ENCODE assay signal across 1 cellular context in the genomic region with DNA sequence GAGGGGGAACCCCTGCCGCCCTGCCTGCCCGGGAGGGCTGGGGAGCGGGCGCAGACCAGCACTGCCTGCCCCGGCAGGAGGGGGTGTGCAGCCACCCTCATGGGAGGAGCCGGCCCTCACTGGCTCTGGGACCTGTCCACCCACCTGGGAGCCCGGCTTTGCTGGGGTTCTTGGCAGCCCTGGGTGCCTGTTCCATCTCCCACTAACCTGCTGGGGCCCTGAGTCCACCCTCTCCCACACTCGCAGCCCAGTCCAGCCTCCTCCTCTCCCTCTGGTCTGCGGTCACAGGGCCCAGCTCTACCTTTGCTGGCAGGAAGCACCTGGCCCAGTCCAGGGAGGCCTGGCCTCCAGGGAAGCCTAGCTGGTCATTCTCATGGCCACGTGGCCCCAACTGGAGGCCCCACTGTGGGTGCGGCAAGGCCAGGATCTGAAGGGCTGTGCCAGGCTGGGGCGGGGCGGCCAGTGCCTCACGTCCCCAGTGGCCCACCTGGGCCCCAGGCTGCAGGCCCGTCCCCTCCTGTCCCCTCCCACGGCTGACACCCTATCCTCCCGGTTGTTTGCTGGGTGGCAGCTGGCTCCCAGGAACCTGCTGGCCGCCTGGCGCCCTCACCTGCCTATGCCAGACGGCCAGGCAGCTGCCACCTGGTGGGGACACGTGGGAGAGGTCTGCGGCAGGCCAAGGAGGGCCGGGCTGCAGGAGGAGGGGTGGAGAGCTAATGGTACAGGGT.
A peak's percentile ranks its signal among the peaks of the same experiment; 100 is the strongest.
TF ChIP-seq lines count a peak whose summit lies in the region.

A gene (minus strand): TSS at position 393 of the 728 bp plus-strand sequence. CDS start 721 bp downstream, outside the sequence.

TF ChIP-seq in HepG2, 621 proteins besides CTCF, POLR2A, EP300 and RAD21 (continued from another document and continues in another):
- TF ChIP-seq, protein P1, sequence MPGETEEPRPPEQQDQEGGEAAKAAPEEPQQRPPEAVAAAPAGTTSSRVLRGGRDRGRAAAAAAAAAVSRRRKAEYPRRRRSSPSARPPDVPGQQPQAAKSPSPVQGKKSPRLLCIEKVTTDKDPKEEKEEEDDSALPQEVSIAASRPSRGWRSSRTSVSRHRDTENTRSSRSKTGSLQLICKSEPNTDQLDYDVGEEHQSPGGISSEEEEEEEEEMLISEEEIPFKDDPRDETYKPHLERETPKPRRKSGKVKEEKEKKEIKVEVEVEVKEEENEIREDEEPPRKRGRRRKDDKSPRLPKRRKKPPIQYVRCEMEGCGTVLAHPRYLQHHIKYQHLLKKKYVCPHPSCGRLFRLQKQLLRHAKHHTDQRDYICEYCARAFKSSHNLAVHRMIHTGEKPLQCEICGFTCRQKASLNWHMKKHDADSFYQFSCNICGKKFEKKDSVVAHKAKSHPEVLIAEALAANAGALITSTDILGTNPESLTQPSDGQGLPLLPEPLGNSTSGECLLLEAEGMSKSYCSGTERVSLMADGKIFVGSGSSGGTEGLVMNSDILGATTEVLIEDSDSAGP (CRISPR knock-in tag; IDR thresholded peaks at IDR 0.05; ENCODE audit: borderline replicate concordance) = peak; percentile 88
- peak; percentile 19 for TF ChIP-seq ZNF781 (CRISPR knock-in tag; IDR thresholded peaks at IDR 0.05; ENCODE audit: borderline replicate concordance, not compliant biosample characterization)
- no peak for TF ChIP-seq SMARCE1 (IDR thresholded peaks at IDR 0.05; ENCODE audit: borderline replicate concordance)
- TF ChIP-seq, protein P2, sequence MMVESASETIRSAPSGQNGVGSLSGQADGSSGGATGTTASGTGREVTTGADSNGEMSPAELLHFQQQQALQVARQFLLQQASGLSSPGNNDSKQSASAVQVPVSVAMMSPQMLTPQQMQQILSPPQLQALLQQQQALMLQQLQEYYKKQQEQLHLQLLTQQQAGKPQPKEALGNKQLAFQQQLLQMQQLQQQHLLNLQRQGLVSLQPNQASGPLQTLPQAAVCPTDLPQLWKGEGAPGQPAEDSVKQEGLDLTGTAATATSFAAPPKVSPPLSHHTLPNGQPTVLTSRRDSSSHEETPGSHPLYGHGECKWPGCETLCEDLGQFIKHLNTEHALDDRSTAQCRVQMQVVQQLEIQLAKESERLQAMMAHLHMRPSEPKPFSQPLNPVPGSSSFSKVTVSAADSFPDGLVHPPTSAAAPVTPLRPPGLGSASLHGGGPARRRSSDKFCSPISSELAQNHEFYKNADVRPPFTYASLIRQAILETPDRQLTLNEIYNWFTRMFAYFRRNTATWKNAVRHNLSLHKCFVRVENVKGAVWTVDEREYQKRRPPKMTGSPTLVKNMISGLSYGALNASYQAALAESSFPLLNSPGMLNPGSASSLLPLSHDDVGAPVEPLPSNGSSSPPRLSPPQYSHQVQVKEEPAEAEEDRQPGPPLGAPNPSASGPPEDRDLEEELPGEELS (CRISPR knock-in tag; IDR thresholded peaks at IDR 0.05) = peak; percentile 77
- TF ChIP-seq TEAD3 (CRISPR knock-in tag; optimal IDR thresholded peaks at IDR 0.05; ENCODE audit: borderline replicate concordance) = peak; percentile 58
- TF ChIP-seq RARG (CRISPR knock-in tag; IDR thresholded peaks at IDR 0.05; ENCODE audit: low read depth) = no peak
- TF ChIP-seq, protein P3, sequence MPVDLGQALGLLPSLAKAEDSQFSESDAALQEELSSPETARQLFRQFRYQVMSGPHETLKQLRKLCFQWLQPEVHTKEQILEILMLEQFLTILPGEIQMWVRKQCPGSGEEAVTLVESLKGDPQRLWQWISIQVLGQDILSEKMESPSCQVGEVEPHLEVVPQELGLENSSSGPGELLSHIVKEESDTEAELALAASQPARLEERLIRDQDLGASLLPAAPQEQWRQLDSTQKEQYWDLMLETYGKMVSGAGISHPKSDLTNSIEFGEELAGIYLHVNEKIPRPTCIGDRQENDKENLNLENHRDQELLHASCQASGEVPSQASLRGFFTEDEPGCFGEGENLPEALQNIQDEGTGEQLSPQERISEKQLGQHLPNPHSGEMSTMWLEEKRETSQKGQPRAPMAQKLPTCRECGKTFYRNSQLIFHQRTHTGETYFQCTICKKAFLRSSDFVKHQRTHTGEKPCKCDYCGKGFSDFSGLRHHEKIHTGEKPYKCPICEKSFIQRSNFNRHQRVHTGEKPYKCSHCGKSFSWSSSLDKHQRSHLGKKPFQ (CRISPR knock-in tag; IDR thresholded peaks at IDR 0.05; ENCODE audit: insufficient replicate concordance) = no peak
- no peak for TF ChIP-seq FIP1L1 (IDR thresholded peaks at IDR 0.05; ENCODE audit: borderline replicate concordance, insufficient read depth, low read depth, low read length)
- TF ChIP-seq, protein P4, sequence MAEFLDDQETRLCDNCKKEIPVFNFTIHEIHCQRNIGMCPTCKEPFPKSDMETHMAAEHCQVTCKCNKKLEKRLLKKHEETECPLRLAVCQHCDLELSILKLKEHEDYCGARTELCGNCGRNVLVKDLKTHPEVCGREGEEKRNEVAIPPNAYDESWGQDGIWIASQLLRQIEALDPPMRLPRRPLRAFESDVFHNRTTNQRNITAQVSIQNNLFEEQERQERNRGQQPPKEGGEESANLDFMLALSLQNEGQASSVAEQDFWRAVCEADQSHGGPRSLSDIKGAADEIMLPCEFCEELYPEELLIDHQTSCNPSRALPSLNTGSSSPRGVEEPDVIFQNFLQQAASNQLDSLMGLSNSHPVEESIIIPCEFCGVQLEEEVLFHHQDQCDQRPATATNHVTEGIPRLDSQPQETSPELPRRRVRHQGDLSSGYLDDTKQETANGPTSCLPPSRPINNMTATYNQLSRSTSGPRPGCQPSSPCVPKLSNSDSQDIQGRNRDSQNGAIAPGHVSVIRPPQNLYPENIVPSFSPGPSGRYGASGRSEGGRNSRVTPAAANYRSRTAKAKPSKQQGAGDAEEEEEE (CRISPR knock-in tag; IDR thresholded peaks at IDR 0.05; ENCODE audit: borderline replicate concordance) = 0 out of 2 replicates have a peak, but pooled peaks have one; percentile 5
- TF ChIP-seq SCMH1 (CRISPR knock-in tag; IDR thresholded peaks at IDR 0.05; ENCODE audit: borderline replicate concordance) = no peak
- TF ChIP-seq PTBP1 (IDR thresholded peaks at IDR 0.05; ENCODE audit: low read depth, low read length, poor library complexity, severe bottlenecking) = no peak
- no peak for TF ChIP-seq GTF3A (CRISPR knock-in tag; conservative IDR thresholded peaks at IDR 0.05)
- TF ChIP-seq ZMYM3 (CRISPR knock-in tag; IDR thresholded peaks at IDR 0.05) = peak; percentile 82
- TF ChIP-seq, protein P5, sequence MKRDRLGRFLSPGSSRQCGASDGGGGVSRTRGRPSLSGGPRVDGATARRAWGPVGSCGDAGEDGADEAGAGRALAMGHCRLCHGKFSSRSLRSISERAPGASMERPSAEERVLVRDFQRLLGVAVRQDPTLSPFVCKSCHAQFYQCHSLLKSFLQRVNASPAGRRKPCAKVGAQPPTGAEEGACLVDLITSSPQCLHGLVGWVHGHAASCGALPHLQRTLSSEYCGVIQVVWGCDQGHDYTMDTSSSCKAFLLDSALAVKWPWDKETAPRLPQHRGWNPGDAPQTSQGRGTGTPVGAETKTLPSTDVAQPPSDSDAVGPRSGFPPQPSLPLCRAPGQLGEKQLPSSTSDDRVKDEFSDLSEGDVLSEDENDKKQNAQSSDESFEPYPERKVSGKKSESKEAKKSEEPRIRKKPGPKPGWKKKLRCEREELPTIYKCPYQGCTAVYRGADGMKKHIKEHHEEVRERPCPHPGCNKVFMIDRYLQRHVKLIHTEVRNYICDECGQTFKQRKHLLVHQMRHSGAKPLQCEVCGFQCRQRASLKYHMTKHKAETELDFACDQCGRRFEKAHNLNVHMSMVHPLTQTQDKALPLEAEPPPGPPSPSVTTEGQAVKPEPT (CRISPR knock-in tag; IDR thresholded peaks at IDR 0.05; ENCODE audit: low read depth) = 0 out of 2 replicates have a peak, but pooled peaks have one; percentile 64
- no peak for TF ChIP-seq KDM1A (CRISPR knock-in tag; IDR thresholded peaks at IDR 0.05)
- TF ChIP-seq GATA4 (IDR thresholded peaks at IDR 0.05; ENCODE audit: borderline replicate concordance, low read depth) = no peak
- TF ChIP-seq, protein P6, sequence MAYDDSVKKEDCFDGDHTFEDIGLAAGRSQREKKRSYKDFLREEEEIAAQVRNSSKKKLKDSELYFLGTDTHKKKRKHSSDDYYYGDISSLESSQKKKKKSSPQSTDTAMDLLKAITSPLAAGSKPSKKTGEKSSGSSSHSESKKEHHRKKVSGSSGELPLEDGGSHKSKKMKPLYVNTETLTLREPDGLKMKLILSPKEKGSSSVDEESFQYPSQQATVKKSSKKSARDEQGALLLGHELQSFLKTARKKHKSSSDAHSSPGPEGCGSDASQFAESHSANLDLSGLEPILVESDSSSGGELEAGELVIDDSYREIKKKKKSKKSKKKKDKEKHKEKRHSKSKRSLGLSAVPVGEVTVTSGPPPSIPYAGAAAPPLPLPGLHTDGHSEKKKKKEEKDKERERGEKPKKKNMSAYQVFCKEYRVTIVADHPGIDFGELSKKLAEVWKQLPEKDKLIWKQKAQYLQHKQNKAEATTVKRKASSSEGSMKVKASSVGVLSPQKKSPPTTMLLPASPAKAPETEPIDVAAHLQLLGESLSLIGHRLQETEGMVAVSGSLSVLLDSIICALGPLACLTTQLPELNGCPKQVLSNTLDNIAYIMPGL (CRISPR knock-in tag; IDR thresholded peaks at IDR 0.05; ENCODE audit: borderline replicate concordance in 1 of 2, low read depth in 1 of 2) = peak; percentile 84 to 95; a peak in 3 of 4 replicates
- TF ChIP-seq, protein P7, sequence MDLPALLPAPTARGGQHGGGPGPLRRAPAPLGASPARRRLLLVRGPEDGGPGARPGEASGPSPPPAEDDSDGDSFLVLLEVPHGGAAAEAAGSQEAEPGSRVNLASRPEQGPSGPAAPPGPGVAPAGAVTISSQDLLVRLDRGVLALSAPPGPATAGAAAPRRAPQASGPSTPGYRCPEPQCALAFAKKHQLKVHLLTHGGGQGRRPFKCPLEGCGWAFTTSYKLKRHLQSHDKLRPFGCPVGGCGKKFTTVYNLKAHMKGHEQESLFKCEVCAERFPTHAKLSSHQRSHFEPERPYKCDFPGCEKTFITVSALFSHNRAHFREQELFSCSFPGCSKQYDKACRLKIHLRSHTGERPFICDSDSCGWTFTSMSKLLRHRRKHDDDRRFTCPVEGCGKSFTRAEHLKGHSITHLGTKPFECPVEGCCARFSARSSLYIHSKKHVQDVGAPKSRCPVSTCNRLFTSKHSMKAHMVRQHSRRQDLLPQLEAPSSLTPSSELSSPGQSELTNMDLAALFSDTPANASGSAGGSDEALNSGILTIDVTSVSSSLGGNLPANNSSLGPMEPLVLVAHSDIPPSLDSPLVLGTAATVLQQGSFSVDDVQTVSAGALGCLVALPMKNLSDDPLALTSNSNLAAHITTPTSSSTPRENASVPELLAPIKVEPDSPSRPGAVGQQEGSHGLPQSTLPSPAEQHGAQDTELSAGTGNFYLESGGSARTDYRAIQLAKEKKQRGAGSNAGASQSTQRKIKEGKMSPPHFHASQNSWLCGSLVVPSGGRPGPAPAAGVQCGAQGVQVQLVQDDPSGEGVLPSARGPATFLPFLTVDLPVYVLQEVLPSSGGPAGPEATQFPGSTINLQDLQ (CRISPR knock-in tag; IDR thresholded peaks at IDR 0.05) = 0 out of 2 replicates have a peak, but pooled peaks have one; percentile 72
- TF ChIP-seq, protein P8, sequence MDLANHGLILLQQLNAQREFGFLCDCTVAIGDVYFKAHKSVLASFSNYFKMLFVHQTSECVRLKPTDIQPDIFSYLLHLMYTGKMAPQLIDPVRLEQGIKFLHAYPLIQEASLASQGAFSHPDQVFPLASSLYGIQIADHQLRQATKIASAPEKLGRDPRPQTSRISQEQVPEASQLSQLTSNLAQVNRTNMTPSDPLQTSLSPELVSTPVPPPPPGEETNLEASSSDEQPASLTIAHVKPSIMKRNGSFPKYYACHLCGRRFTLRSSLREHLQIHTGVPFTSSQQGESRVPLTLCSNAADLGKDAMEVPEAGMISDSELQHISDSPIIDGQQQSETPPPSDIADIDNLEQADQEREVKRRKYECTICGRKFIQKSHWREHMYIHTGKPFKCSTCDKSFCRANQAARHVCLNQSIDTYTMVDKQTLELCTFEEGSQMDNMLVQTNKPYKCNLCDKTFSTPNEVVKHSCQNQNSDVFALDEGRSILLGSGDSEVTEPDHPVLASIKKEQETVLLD (CRISPR knock-in tag; IDR thresholded peaks at IDR 0.05; ENCODE audit: low read depth) = no peak; the same call in 1 of the 2 replicates
- no peak for TF ChIP-seq SOX6 (IDR thresholded peaks at IDR 0.05)
- peak; percentile 57 for TF ChIP-seq SOX6 (CRISPR knock-in tag; IDR thresholded peaks at IDR 0.05)
- TF ChIP-seq ZFP36L1 (CRISPR knock-in tag; IDR thresholded peaks at IDR 0.05) = no peak
- peak; percentile 88; the same call in 1 of the 2 replicates for TF ChIP-seq ZNF446 (CRISPR knock-in tag; IDR thresholded peaks at IDR 0.05)
- TF ChIP-seq MBNL3 (CRISPR knock-in tag; conservative IDR thresholded peaks at IDR 0.05) = no peak
- no peak for TF ChIP-seq CHD4 (IDR thresholded peaks at IDR 0.05; ENCODE audit: borderline replicate concordance, low read length)
- TF ChIP-seq, protein P9, sequence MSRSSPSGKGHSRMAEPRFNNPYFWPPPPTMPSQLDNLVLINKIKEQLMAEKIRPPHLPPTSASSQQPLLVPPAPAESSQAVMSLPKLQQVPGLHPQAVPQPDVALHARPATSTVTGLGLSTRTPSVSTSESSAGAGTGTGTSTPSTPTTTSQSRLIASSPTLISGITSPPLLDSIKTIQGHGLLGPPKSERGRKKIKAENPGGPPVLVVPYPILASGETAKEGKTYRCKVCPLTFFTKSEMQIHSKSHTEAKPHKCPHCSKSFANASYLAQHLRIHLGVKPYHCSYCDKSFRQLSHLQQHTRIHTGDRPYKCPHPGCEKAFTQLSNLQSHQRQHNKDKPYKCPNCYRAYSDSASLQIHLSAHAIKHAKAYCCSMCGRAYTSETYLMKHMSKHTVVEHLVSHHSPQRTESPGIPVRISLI (CRISPR knock-in tag; IDR thresholded peaks at IDR 0.05; ENCODE audit: borderline replicate concordance) = no peak; the same call in none of the 2 replicates
- TF ChIP-seq, protein P10, sequence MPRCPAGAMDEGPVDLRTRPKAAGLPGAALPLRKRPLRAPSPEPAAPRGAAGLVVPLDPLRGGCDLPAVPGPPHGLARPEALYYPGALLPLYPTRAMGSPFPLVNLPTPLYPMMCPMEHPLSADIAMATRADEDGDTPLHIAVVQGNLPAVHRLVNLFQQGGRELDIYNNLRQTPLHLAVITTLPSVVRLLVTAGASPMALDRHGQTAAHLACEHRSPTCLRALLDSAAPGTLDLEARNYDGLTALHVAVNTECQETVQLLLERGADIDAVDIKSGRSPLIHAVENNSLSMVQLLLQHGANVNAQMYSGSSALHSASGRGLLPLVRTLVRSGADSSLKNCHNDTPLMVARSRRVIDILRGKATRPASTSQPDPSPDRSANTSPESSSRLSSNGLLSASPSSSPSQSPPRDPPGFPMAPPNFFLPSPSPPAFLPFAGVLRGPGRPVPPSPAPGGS (CRISPR knock-in tag; IDR thresholded peaks at IDR 0.05) = peak; percentile 94
- TF ChIP-seq ZNF703 (CRISPR knock-in tag; IDR thresholded peaks at IDR 0.05; ENCODE audit: borderline replicate concordance) = no peak
- TF ChIP-seq, protein P11, sequence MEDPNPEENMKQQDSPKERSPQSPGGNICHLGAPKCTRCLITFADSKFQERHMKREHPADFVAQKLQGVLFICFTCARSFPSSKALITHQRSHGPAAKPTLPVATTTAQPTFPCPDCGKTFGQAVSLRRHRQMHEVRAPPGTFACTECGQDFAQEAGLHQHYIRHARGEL (CRISPR knock-in tag; IDR thresholded peaks at IDR 0.05) = no peak
- no peak for TF ChIP-seq ZKSCAN5 (CRISPR knock-in tag; IDR thresholded peaks at IDR 0.05)
- TF ChIP-seq CBX5 (CRISPR knock-in tag; IDR thresholded peaks at IDR 0.05; ENCODE audit: borderline replicate concordance) = peak; percentile 83; the same call in 1 of the 2 replicates
